Comparison of ENCODE assay signal across 1 cellular context in genomic region chr16:9457215-9457614, GRCh38.
TF ChIP-seq lines count a peak whose summit lies in the region.

No MANE protein-coding gene starts in this region.

TF ChIP-seq in H1, 55 proteins besides CTCF, POLR2A, EP300 and RAD21:
- TF ChIP-seq TBP (IDR thresholded peaks at IDR 0.05; ENCODE audit: low read depth, low read length) (no peak), TAF1 (IDR thresholded peaks at IDR 0.05; ENCODE audit: low read depth, low read length) (no peak), ZNF274 (IDR thresholded peaks at IDR 0.05; ENCODE audit: borderline replicate concordance, extremely low read depth, low read length) (no peak), SIX5 (IDR thresholded peaks at IDR 0.05; ENCODE audit: low read depth, low read length) (no peak)
